In genomic region chrX:154333837-154334271, GRCh38 we compare ENCODE assay signal across 14 cellular contexts. TPM values are rescaled to one million over a fixed set of nuclear protein-coding genes. Genes with fewer than 3 reads are reported as not detected.
DNase-seq lines count a peak whose midpoint lies in the region; ATAC-seq lines count a peak whose summit lies in the region.
"Had no signal": no experiment of that assay in that cellular context is flagged by ENCODE, and none has a peak within 500 bp of the region (broad histone marks: within the 10 kb centered on the region; RNA-seq: fewer than 3 reads in every experiment).

No MANE protein-coding gene starts in this region.

- CTCF ChIA-PET in naive thymus-derived CD4-positive, alpha-beta T cell (lab: Charles Lee): interaction anchor here (1.0 kb wide), 2 partner anchors 10 to 16 kb away, joined by 3 read pairs; no protein-coding TSS in a partner anchor

- no peak overlapping the region for H3K18ac ChIP-seq in mesenchymal stem cell (ENCODE audit: low read depth in 1 of 2, low read length in 2 of 2)

- WGBS in mesenchymal stem cell: 85% methylated on average over 4 of the region's 6 CpGs

- no peak overlapping the region for H3K4me2 ChIP-seq in mesenchymal stem cell (ENCODE audit: low read length, poor library complexity, severe bottlenecking)

- H4K8ac ChIP-seq in mesenchymal stem cell (ENCODE audit: low read length): no peak overlapping the region

- ATAC-seq in GM18858 (IDR thresholded peaks at IDR 0.05; ENCODE audit: unreplicated experiment) (peak; percentile 74), GM21825 (IDR thresholded peaks at IDR 0.05; ENCODE audit: unreplicated experiment) (peak; percentile 71), left cardiac atrium (no peak), HG02623 (IDR thresholded peaks at IDR 0.05; ENCODE audit: unreplicated experiment) (no peak)
- peak; percentile 69 for ATAC-seq in naive thymus-derived CD4-positive, alpha-beta T cell

- H2AK5ac ChIP-seq in mesenchymal stem cell (ENCODE audit: low read length, severe bottlenecking): no peak overlapping the region

- no peak overlapping the region for H3K4me3 ChIP-seq in naive thymus-derived CD4-positive, alpha-beta T cell (ENCODE audit: low read length)
- H3K4me3 ChIP-seq in mesenchymal stem cell (ENCODE audit: insufficient read depth in 1 of 2, low read depth in 1 of 2, low read length in 2 of 2): no peak overlapping the region
- H3K4me3 ChIP-seq: thyroid gland had no signal

- POLR2A ChIA-PET in naive thymus-derived CD4-positive, alpha-beta T cell (lab: Charles Lee): interaction anchor here (1.1 to 1.5 kb wide), 3 partner anchors 7 to 35 kb away, joined by 3 to 4 read pairs (median 3); no protein-coding TSS in a partner anchor

- intact Hi-C loops in naive thymus-derived CD4-positive, alpha-beta T cell (cut with micrococcal nuclease): no loop called here
- intact Hi-C loops in left cardiac atrium (cut with DNase I): no loop called here

- H2AFZ ChIP-seq in mesenchymal stem cell (ENCODE audit: low read depth, low read length): no peak overlapping the region

- H3K23ac ChIP-seq in mesenchymal stem cell (ENCODE audit: low read length in 2 of 2): no peak overlapping the region

- H3K9me3 ChIP-seq in naive thymus-derived CD4-positive, alpha-beta T cell (ENCODE audit: control insufficient read depth in 2 of 3, low read length in 3 of 3): no peaks in the 10 kb centered on the region
- no peaks in the 10 kb centered on the region for H3K9me3 ChIP-seq in mesenchymal stem cell (ENCODE audit: control insufficient read depth, low read length)
- H3K9me3 ChIP-seq: thyroid gland had no signal

- no peaks in the 10 kb centered on the region for H3K27me3 Mint-ChIP-seq in naive thymus-derived CD4-positive, alpha-beta T cell

- no peak overlapping the region for H2BK15ac ChIP-seq in mesenchymal stem cell (ENCODE audit: low read depth, poor library complexity, severe bottlenecking)

- H3K4me1 ChIP-seq in naive thymus-derived CD4-positive, alpha-beta T cell (ENCODE audit: control insufficient read depth in 2 of 2, insufficient read depth in 2 of 2, low read length in 2 of 2): peaks cover 0 to 15% of the 10 kb centered on the region in 2 donors
- no peaks in the 10 kb centered on the region for H3K4me1 ChIP-seq in mesenchymal stem cell (ENCODE audit: control insufficient read depth, insufficient read depth, low read depth, low read length)
- H3K4me1 ChIP-seq: thyroid gland had no signal

- no peak overlapping the region for H2BK120ac ChIP-seq in mesenchymal stem cell (ENCODE audit: low read depth, low read length)

- H3K27ac ChIP-seq in naive thymus-derived CD4-positive, alpha-beta T cell (ENCODE audit: low read depth, low read length): no peak overlapping the region
- H3K27ac ChIP-seq in mesenchymal stem cell (ENCODE audit: low read length, poor library complexity, severe bottlenecking): no peak overlapping the region
- H3K27ac ChIP-seq: thyroid gland had no signal

- no peaks in the 10 kb centered on the region for H3K36me3 ChIP-seq in naive thymus-derived CD4-positive, alpha-beta T cell (ENCODE audit: control insufficient read depth in 2 of 3, insufficient read depth in 3 of 3, low read length in 3 of 3)
- H3K36me3 ChIP-seq in mesenchymal stem cell (ENCODE audit: control insufficient read depth in 1 of 2, insufficient read depth in 2 of 2, low read depth in 1 of 2, low read length in 2 of 2): no peaks in the 10 kb centered on the region
- H3K36me3 ChIP-seq: thyroid gland had no signal

- no peak overlapping the region for H3K9ac ChIP-seq in mesenchymal stem cell (ENCODE audit: low read length)

- no peaks in the 10 kb centered on the region for H3K79me1 ChIP-seq in mesenchymal stem cell (replicated peaks; ENCODE audit: low read length, poor library complexity, severe bottlenecking)

- H3K14ac ChIP-seq in mesenchymal stem cell (ENCODE audit: low read length in 2 of 2): no peak overlapping the region

- DNase-seq in NOMO-1 treated with dmso at 0.1 percent for 144 hours (lab: John Stamatoyannopoulos, UW; ENCODE audit: unreplicated experiment) (peak; percentile 48), mesenchymal stem cell (no peak), NCI-H146 treated with DMSO at 0.1 percent for 48 hours (lab: John Stamatoyannopoulos, UW; ENCODE audit: unreplicated experiment) (no peak), left cardiac atrium (no peak)
- DNase-seq in naive thymus-derived CD4-positive, alpha-beta T cell: no peak
- DNase-seq: cerebellar nuclear complex; H9; NCI-H774; stimulated activated CD4-positive, alpha-beta T cell treated with anti-CD3 and anti-CD28 coated beads, Interleukin-12 subunit alpha, Interleukin-12 subunit beta, amount 100 ng/mL, for 4 hours; thyroid gland had no signal

- H4K91ac ChIP-seq in mesenchymal stem cell (ENCODE audit: low read length): no peak overlapping the region

- no peak overlapping the region for H3K4ac ChIP-seq in mesenchymal stem cell (ENCODE audit: low read depth in 1 of 2, low read length in 2 of 2)

- no peak overlapping the region for H2BK5ac ChIP-seq in mesenchymal stem cell (ENCODE audit: low read depth, low read length, poor library complexity, severe bottlenecking)

- no peaks in the 10 kb centered on the region for H3K27me3 ChIP-seq in naive thymus-derived CD4-positive, alpha-beta T cell (ENCODE audit: control insufficient read depth in 2 of 2, insufficient read depth in 2 of 2, low read length in 2 of 2)
- H3K27me3 ChIP-seq in mesenchymal stem cell (ENCODE audit: control insufficient read depth in 1 of 2, insufficient read depth in 1 of 2, low read length in 2 of 2): peaks cover 5 to 50% of the 10 kb centered on the region in 2 experiments
- H3K27me3 ChIP-seq: thyroid gland had no signal

- H3K4me3 Mint-ChIP-seq in naive thymus-derived CD4-positive, alpha-beta T cell: peak overlapping the region in 5 of 10 donors; percentile 14 to 66 (median 49)
- H3K4me3 Mint-ChIP-seq: H9 had no signal

- H3K27ac Mint-ChIP-seq in naive thymus-derived CD4-positive, alpha-beta T cell: peak overlapping the region in 5 of 9 donors; percentile 24 to 74 (median 50)
- H3K27ac Mint-ChIP-seq: H9 had no signal

- H3K9me3 Mint-ChIP-seq in naive thymus-derived CD4-positive, alpha-beta T cell: no peaks in the 10 kb centered on the region

- no peaks in the 10 kb centered on the region for H3K36me3 Mint-ChIP-seq in naive thymus-derived CD4-positive, alpha-beta T cell

- no peak overlapping the region for H2BK12ac ChIP-seq in mesenchymal stem cell (ENCODE audit: low read length in 2 of 2)

- H3K4me1 Mint-ChIP-seq in naive thymus-derived CD4-positive, alpha-beta T cell: peaks cover 6 to 34% (median 30%) of the 10 kb centered on the region in 7 donors

RNA-seq across cellular contexts. Expression of gene TKTL1, which starts 38.3 kb away (rescaled TPM):
- total RNA-seq in naive thymus-derived CD4-positive, alpha-beta T cell: 1 to 10 TPM in 4 of 5 experiments, under 1 TPM in 1; 0.58 to 4.7 (median 3.2) TPM
- 10 to 100 TPM; 35.7 to 47.7 TPM for polyA plus RNA-seq in naive thymus-derived CD4-positive, alpha-beta T cell
- polyA plus RNA-seq in mesenchymal stem cell (2013, experiment 1 of 2): not detected
- polyA plus RNA-seq in mesenchymal stem cell (2013, experiment 2 of 2): not detected
- 1 to 10 TPM; 4.1 to 7.0 TPM for total RNA-seq in left cardiac atrium
- total RNA-seq: H9 had no signal

RNA-seq across cellular contexts. Expression of gene TEX28, which starts 38.9 kb away (rescaled TPM):
- total RNA-seq in naive thymus-derived CD4-positive, alpha-beta T cell: not detected
- not detected for polyA plus RNA-seq in naive thymus-derived CD4-positive, alpha-beta T cell
- not detected for polyA plus RNA-seq in mesenchymal stem cell (2013, experiment 1 of 2)
- polyA plus RNA-seq in mesenchymal stem cell (2013, experiment 2 of 2): not detected
- total RNA-seq in left cardiac atrium: not detected
- total RNA-seq: H9, mononuclear cell, thyroid gland had no signal

RNA-seq across cellular contexts. Expression of gene FLNA, which starts 40.6 kb away (rescaled TPM):
- 1,000 to 10,000 TPM in 2 of 5 experiments, 100 to 1,000 TPM in 3; 440 to 1,423 (median 604) TPM for total RNA-seq in naive thymus-derived CD4-positive, alpha-beta T cell
- 100 to 1,000 TPM in 1 of 2 donors, 10 to 100 TPM in 1; 96.0 to 333 TPM for polyA plus RNA-seq in naive thymus-derived CD4-positive, alpha-beta T cell
- 667 TPM for polyA plus RNA-seq in mesenchymal stem cell (2013, experiment 1 of 2)
- polyA plus RNA-seq in mesenchymal stem cell (2013, experiment 2 of 2): 624 TPM
- 100 to 1,000 TPM; 406 to 476 TPM for total RNA-seq in left cardiac atrium

RNA-seq across cellular contexts. Expression of gene EMD, which starts 45.2 kb away (rescaled TPM):
- total RNA-seq in naive thymus-derived CD4-positive, alpha-beta T cell: 100 to 1,000 TPM in 2 of 5 experiments, 10 to 100 TPM in 3; 53.5 to 141 (median 89.9) TPM
- polyA plus RNA-seq in naive thymus-derived CD4-positive, alpha-beta T cell: 10 to 100 TPM; 31.5 to 34.6 TPM
- polyA plus RNA-seq in mesenchymal stem cell (2013, experiment 1 of 2): 66.4 TPM
- polyA plus RNA-seq in mesenchymal stem cell (2013, experiment 2 of 2): 66.8 TPM
- total RNA-seq in left cardiac atrium: 10 to 100 TPM; 54.5 to 70.9 TPM

Comparison
In these comparisons a context has a peak if more than half of its experiments do, and no peak if none do; other contexts are left out.
1. ATAC-seq: peak in GM18858 (single experiment), GM21825 (single experiment) and naive thymus-derived CD4-positive, alpha-beta T cell (single experiment); none in left cardiac atrium (0 of 2) and HG02623 (single experiment).